ENCODE assay signal across 8 cellular contexts in the genomic region with DNA sequence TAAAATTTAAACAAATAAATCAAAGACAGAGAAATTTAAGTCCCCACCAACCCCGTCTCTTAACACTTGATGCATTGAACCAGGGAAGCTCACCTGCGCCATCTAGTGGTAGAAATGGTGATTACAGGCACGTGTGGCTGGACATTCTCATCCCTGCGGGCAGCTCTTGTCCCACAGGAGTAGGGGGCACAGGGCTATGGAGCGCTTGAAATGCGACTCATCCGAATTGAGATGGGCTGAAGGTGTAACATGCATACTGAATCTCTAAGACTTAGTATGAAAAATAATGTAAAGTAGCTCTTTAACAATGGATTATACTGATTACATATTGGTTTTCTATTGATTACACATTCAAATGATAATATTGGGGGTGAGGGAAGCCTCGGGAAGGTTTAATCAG. TPM values are rescaled to one million over a fixed set of nuclear protein-coding genes. Genes with fewer than 3 reads are reported as not detected.
DNase-seq lines count a peak whose midpoint lies in the region; ATAC-seq, FAIRE-seq and TF ChIP-seq lines count a peak whose summit lies in the region.

No MANE protein-coding gene starts in this region.

- intact Hi-C loops in A673 (cut with micrococcal nuclease; ENCODE audit: unreplicated experiment): loop anchor here (1.0 kb wide), 1 partner anchor 137 kb away; no protein-coding TSS in a partner anchor
- intact Hi-C loops in right lobe of liver (cut with DNase I): no loop called here

- peaks cover 2% of the 10 kb centered on the region for H3K36me3 Mint-ChIP-seq in chondrocyte (ENCODE audit: low read depth)

- H3K9me3 Mint-ChIP-seq in chondrocyte (ENCODE audit: low read depth): no peaks in the 10 kb centered on the region

- 2% methylated on average over 8 of the region's 8 CpGs for WGBS in right lobe of liver (ENCODE audit: insufficient coverage, low coverage, low lambda C conversion rate, missing lambda C conversion rate)

- H3K27ac ChIP-seq in A673 (ENCODE audit: low read depth, low read length, poor library complexity, severe bottlenecking) (no peak overlapping the region), right lobe of liver (no peak overlapping the region)

- H3K4me1 ChIP-seq in A673 (ENCODE audit: insufficient read depth, low read length, poor library complexity, severe bottlenecking) (no peaks in the 10 kb centered on the region), right lobe of liver (no peaks in the 10 kb centered on the region)

- no TSS peak for BruUV-seq in A673 (replicated peaks; lab: Mats Ljungman, UMichigan)

- DNase-seq in A673 (ENCODE audit: low spot score): peak; percentile 79
- no peak for DNase-seq in GM12892 (ENCODE audit: insufficient read length)
- peak; percentile 25 for DNase-seq in NCI-H345 treated with DMSO at 0.1 percent for 48 hours (lab: John Stamatoyannopoulos, UW; ENCODE audit: unreplicated experiment)
- DNase-seq in activated CD4-positive, alpha-beta T cell treated with anti-CD3 and anti-CD28 coated beads for 4 hours: peak; percentile 40 to 73
- DNase-seq in chondrocyte (ENCODE audit: low spot score): no peak
- peak in 2 of 3 donors; percentile 46 to 67 for DNase-seq in right lobe of liver
- peak; percentile 25 for DNase-seq in stimulated activated CD8-positive, alpha-beta memory T cell treated with anti-CD3 and anti-CD28 coated beads, Interleukin-12 subunit alpha, Interleukin-12 subunit beta, amount 100 ng/mL, for 4 hours (ENCODE audit: low read depth)

- peaks cover 12% of the 10 kb centered on the region for H3K27me3 Mint-ChIP-seq in chondrocyte (ENCODE audit: low read depth)

- ATAC-seq in right lobe of liver (peak; percentile 81 to 88 (median 85)), GM19397 (IDR thresholded peaks at IDR 0.05; ENCODE audit: unreplicated experiment) (no peak)

- H3K9me3 ChIP-seq in A673 (ENCODE audit: low read depth, low read length, poor library complexity, severe bottlenecking): no peaks in the 10 kb centered on the region
- no peaks in the 10 kb centered on the region for H3K9me3 ChIP-seq in right lobe of liver

- no peaks in the 10 kb centered on the region for H3K27me3 ChIP-seq in A673 (replicated peaks; ENCODE audit: insufficient read depth, low read depth, low read length, poor library complexity)
- no peaks in the 10 kb centered on the region for H3K27me3 ChIP-seq in right lobe of liver

- no peak overlapping the region for H3K27ac Mint-ChIP-seq in chondrocyte (ENCODE audit: unreplicated experiment)

- H3K36me3 ChIP-seq in A673 (ENCODE audit: insufficient read depth, low read length, poor library complexity, severe bottlenecking): no peaks in the 10 kb centered on the region
- no peaks in the 10 kb centered on the region for H3K36me3 ChIP-seq in right lobe of liver

- POLR2A ChIA-PET in A673 (lab: Charles Lee; ENCODE audit: low non-redundant PET): interaction anchor here (0.6 kb wide), 1 partner anchor 40 kb away, joined by 3 read pairs; no protein-coding TSS in a partner anchor

- no peak overlapping the region for H3K4me3 Mint-ChIP-seq in chondrocyte (ENCODE audit: unreplicated experiment)

- CTCF ChIA-PET in A673 (lab: Charles Lee): interaction anchor here (0.6 to 6.3 kb wide), 11 partner anchors 12 to 1207 kb away, joined by 3 to 87 read pairs (median 4); no protein-coding TSS in a partner anchor

- TF ChIP-seq CTCF in A673 (conservative IDR thresholded peaks at IDR 0.05; ENCODE audit: low read depth, low read length) (peak; percentile 96), chondrocyte (IDR thresholded peaks at IDR 0.05) (peak; percentile 98), right lobe of liver (IDR thresholded peaks at IDR 0.05) (peak; percentile 85 to 98 (median 98))

- TF ChIP-seq POLR2A in GM12892 (IDR thresholded peaks at IDR 0.05; ENCODE audit: low read depth, low read length) (no peak), right lobe of liver (IDR thresholded peaks at IDR 0.05) (no peak)

- H3K4me3 ChIP-seq in A673 (ENCODE audit: low read depth, low read length, poor library complexity, severe bottlenecking) (no peak overlapping the region), right lobe of liver (no peak overlapping the region)

- no peaks in the 10 kb centered on the region for H3K4me1 Mint-ChIP-seq in chondrocyte (ENCODE audit: low read depth)

- FAIRE-seq in GM12892 (lab: Jason Lieb, UNC): peak; percentile 86

RNA-seq across cellular contexts. Expression of a gene that starts 24.8 kb away (rescaled TPM):
- 0.43 and 0.66 TPM in 2 replicates for total RNA-seq in A673 (2021)
- 0.40 TPM for polyA plus RNA-seq in GM12892 (2012; ENCODE audit: missing spikeins)
- 0.17 TPM in 1 of 3 replicates, not detected in the others for total RNA-seq in chondrocyte
- total RNA-seq in right lobe of liver: under 1 TPM in 5 of 6 experiments, not detected in 1; 0.04 to 0.29 (median 0.12) TPM

Comparison
In these comparisons a context has a peak if more than half of its experiments do, and no peak if none do; other contexts are left out.
1. DNase-seq: peak in A673 (single experiment), NCI-H345 treated with DMSO at 0.1 percent for 48 hours (single experiment), activated CD4-positive, alpha-beta T cell treated with anti-CD3 and anti-CD28 coated beads for 4 hours (2 of 2), right lobe of liver (2 of 3) and stimulated activated CD8-positive, alpha-beta memory T cell treated with anti-CD3 and anti-CD28 coated beads, Interleukin-12 subunit alpha, Interleukin-12 subunit beta, amount 100 ng/mL, for 4 hours (single experiment); none in GM12892 (single experiment) and chondrocyte (single experiment).
2. Peak in every context shown above with its lines, with median percentiles within 50 percentile points of each other: CTCF ChIP-seq.